ENCODE assay signal across 14 cellular contexts in the genomic region with DNA sequence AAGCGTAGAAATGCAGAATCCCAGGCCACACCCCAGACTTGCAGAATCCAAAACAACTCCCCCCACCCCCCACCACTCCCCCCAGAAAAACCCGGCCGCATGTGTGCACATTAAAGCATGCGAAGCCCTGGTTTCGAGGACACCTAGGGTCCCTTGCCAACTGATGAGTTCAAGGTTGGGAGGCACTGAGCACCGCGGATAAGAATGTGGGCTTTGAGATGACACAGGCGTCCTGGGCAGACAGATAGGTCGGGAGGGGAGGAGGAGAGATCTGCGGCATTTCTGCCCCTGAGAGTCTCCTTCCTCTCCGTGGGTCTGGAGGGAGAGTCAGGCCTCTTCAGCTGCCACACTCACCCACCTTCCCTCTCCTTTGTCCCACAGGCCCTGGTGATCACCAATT.
DNase-seq lines count a peak whose midpoint lies in the region; ATAC-seq and TF ChIP-seq lines count a peak whose summit lies in the region.
"Had no signal": no experiment of that assay in that cellular context is flagged by ENCODE, and none has a peak within 500 bp of the region (broad histone marks: within the 10 kb centered on the region; RNA-seq: fewer than 3 reads in every experiment).

No MANE protein-coding gene starts in this region.

- no peaks in the 10 kb centered on the region for H3K27me3 ChIP-seq in right cardiac atrium (ENCODE audit: control insufficient read depth, insufficient read depth)
- H3K27me3 ChIP-seq in gastroesophageal sphincter, result no peaks in the 10 kb centered on the region
- H3K27me3 ChIP-seq in rectal smooth muscle tissue (ENCODE audit: control insufficient read depth, insufficient read depth, low read length), result peaks cover 2% of the 10 kb centered on the region
- no peaks in the 10 kb centered on the region for H3K27me3 ChIP-seq in tibial nerve
- H3K27me3 ChIP-seq: BE2C had no signal

- TF ChIP-seq POLR2A in gastroesophageal sphincter (IDR thresholded peaks at IDR 0.05) (no peak), tibial nerve (IDR thresholded peaks at IDR 0.05) (no peak)

- H3K4me1 ChIP-seq in right cardiac atrium (ENCODE audit: control insufficient read depth, insufficient read depth, low read length) (peaks cover 2% of the 10 kb centered on the region), gastroesophageal sphincter (peaks cover 0 to 19% (median 0%) of the 10 kb centered on the region in 3 donors), rectal smooth muscle tissue (ENCODE audit: control insufficient read depth, insufficient read depth, low read length) (peaks cover 8% of the 10 kb centered on the region), tibial nerve (no peaks in the 10 kb centered on the region)
- H3K4me1 ChIP-seq: BE2C had no signal

- TF ChIP-seq CTCF in gastroesophageal sphincter (IDR thresholded peaks at IDR 0.05) (no peak), tibial nerve (IDR thresholded peaks at IDR 0.05) (no peak)

- H3K27ac ChIP-seq in right cardiac atrium (ENCODE audit: low read length) (peak overlapping the region; percentile 93), gastroesophageal sphincter (peak overlapping the region in 3 of 4 donors; percentile 12 to 69 (median 33)), rectal smooth muscle tissue (ENCODE audit: low read depth, low read length) (peak overlapping the region; percentile 71), tibial nerve (no peak overlapping the region)
- H3K27ac ChIP-seq: C4-2B had no signal

- intact Hi-C loops in right cardiac atrium (cut with DNase I) (loop anchor here in 1 of 4 donors (10.0 kb wide), 1 partner anchor 63 kb away; no protein-coding TSS in a partner anchor), Right ventricle myocardium superior (cut with DNase I) (no loop called here)

- peaks cover 0 to 95% of the 10 kb centered on the region in 2 donors for H3K36me3 ChIP-seq in gastroesophageal sphincter
- peaks cover 14% of the 10 kb centered on the region for H3K36me3 ChIP-seq in rectal smooth muscle tissue (ENCODE audit: control insufficient read depth, insufficient read depth, low read length)
- peaks cover 0 to 92% (median 0%) of the 10 kb centered on the region in 3 donors for H3K36me3 ChIP-seq in tibial nerve

- WGBS in right cardiac atrium, result 72% methylated on average over 11 of the region's 11 CpGs
- 86% methylated on average over 1 of the region's 11 CpGs; no CpG with 5 or more reads in 1 of the 2 donors for WGBS in gastroesophageal sphincter (ENCODE audit: low coverage in 1 of 2), 2 donors
- 86 to 87% methylated on average over 10 to 11 of the region's 11 CpGs for WGBS in tibial nerve, 2 donors

- H3K4me3 ChIP-seq in right cardiac atrium (ENCODE audit: low read length) (no peak overlapping the region), gastroesophageal sphincter (no peak overlapping the region), rectal smooth muscle tissue (ENCODE audit: low read length) (no peak overlapping the region), tibial nerve (no peak overlapping the region)
- H3K4me3 ChIP-seq: GM12878, GM23338 had no signal

- no peak overlapping the region for H3K9ac ChIP-seq in rectal smooth muscle tissue (ENCODE audit: low read length)

- peak in 1 of 2 donors; percentile 19 for ATAC-seq in right cardiac atrium
- no peak for ATAC-seq in Right ventricle myocardium superior (ENCODE audit: poor library complexity)
- ATAC-seq in gastroesophageal sphincter, result no peak
- ATAC-seq: GM12878, GM23338 had no signal

- DNase-seq in right cardiac atrium (no peak), Right ventricle myocardium superior (no peak), hepatic stellate cell (ENCODE audit: low spot score) (no peak), iPS-NIHi11 (ENCODE audit: low spot score) (no peak), tibial nerve (ENCODE audit: low spot score in 2 of 2) (no peak)
- DNase-seq: BE2C; CD4-positive, alpha-beta memory T cell; DMS79; H7 had no signal

- no peak for TF ChIP-seq EP300 in gastroesophageal sphincter (IDR thresholded peaks at IDR 0.05)
- no peak for TF ChIP-seq EP300 in tibial nerve (IDR thresholded peaks at IDR 0.05)

- H3K9me3 ChIP-seq in right cardiac atrium (ENCODE audit: control insufficient read depth, low read length), result no peaks in the 10 kb centered on the region
- H3K9me3 ChIP-seq in gastroesophageal sphincter, result no peaks in the 10 kb centered on the region
- no peaks in the 10 kb centered on the region for H3K9me3 ChIP-seq in tibial nerve
- H3K9me3 ChIP-seq: BE2C had no signal

Comparison
In these comparisons a context has a peak if more than half of its experiments do, and no peak if none do; other contexts are left out.
1. H3K27ac ChIP-seq: peak in right cardiac atrium (single experiment), gastroesophageal sphincter (3 of 4) and rectal smooth muscle tissue (single experiment); none in tibial nerve (0 of 4).